20 cellular contexts compared by ENCODE assay signal in the genomic region with DNA sequence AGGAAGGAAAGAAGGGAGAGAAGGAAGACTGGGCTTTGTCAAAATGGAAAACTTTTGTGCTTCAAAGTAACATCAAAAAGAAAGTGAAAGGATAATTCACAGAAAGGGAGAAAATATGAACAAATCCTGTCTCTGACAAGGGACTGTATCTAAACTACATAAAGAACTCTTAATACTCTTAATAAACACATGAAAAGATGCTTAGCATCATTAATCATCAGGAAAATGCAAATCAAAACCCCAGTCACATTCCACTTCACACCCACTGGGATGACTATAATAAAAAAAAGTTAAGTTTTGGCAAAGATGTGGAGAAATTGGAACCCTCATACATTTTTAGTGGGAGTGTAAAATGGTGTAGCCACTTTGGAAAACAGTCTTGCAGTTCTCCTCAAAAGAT. TPM values are rescaled to one million over a fixed set of nuclear protein-coding genes. Genes with fewer than 3 reads are reported as not detected.
A peak's percentile ranks its signal among the peaks of the same experiment; 100 is the strongest.
DNase-seq lines count a peak whose midpoint lies in the region; ATAC-seq and TF ChIP-seq lines count a peak whose summit lies in the region.
"Had no signal": no experiment of that assay in that cellular context is flagged by ENCODE, and none has a peak within 500 bp of the region (broad histone marks: within the 10 kb centered on the region; RNA-seq: fewer than 3 reads in every experiment).

No MANE protein-coding gene starts in this region.

- TF ChIP-seq CTCF in lower lobe of right lung (IDR thresholded peaks at IDR 0.05) (no peak), Peyer's patch (IDR thresholded peaks at IDR 0.05) (no peak)

- H3K36me3 ChIP-seq in lower lobe of right lung (no peaks in the 10 kb centered on the region), Peyer's patch (no peaks in the 10 kb centered on the region)
- H3K36me3 ChIP-seq: stomach, upper lobe of right lung had no signal

- no peaks in the 10 kb centered on the region for H3K9me3 Mint-ChIP-seq in activated naive CD4-positive, alpha-beta T cell treated with anti-CD3 and anti-CD28 coated beads, Interleukin-2, amount 50 U/mL, for 24 hours
- H3K9me3 Mint-ChIP-seq in activated naive CD4-positive, alpha-beta T cell treated with anti-CD3 and anti-CD28 coated beads, Interleukin-2, amount 50 U/mL, for 72 hours = no peaks in the 10 kb centered on the region
- no peaks in the 10 kb centered on the region for H3K9me3 Mint-ChIP-seq in stimulated activated memory B cell treated with anti-CD40 and anti-IgM and Interleukin-4, amounts not matched to agents 10 μg/mL and 1 μg/mL and 100 μg/mL, for 72 hours
- H3K9me3 Mint-ChIP-seq: activated CD4-positive, alpha-beta T cell treated with anti-CD3 and anti-CD28 coated beads, Interleukin-2, amount 10 ng/mL, durations not matched to agents 24 days and 14 days; CD4-positive, alpha-beta T cell had no signal

- H3K27ac ChIP-seq in lower lobe of right lung (peak overlapping the region; percentile 6), Peyer's patch (no peak overlapping the region), right cardiac atrium (ENCODE audit: low read length) (no peak overlapping the region)
- H3K27ac ChIP-seq: RWPE1, upper lobe of right lung had no signal

- no peak for ATAC-seq in activated naive CD4-positive, alpha-beta T cell treated with anti-CD3 and anti-CD28 coated beads, Interleukin-2, amount 50 U/mL, for 72 hours
- no peak for ATAC-seq in lower lobe of right lung
- ATAC-seq in stimulated activated memory B cell treated with anti-CD40 and anti-IgM and Interleukin-4, amounts not matched to agents 10 μg/mL and 1 μg/mL and 100 μg/mL, for 72 hours = no peak
- no peak for ATAC-seq in right cardiac atrium
- ATAC-seq: upper lobe of right lung had no signal

- intact Hi-C loops in lower lobe of right lung (cut with DNase I) = no loop called here
- intact Hi-C loops in right cardiac atrium (cut with DNase I) = loop anchor here in 3 of 4 donors (10.0 kb wide), 3 partner anchors 247 to 413 kb away; no protein-coding TSS in a partner anchor

- no peak for TF ChIP-seq POLR2A in Peyer's patch (IDR thresholded peaks at IDR 0.05)

- H3K4me1 Mint-ChIP-seq in activated naive CD4-positive, alpha-beta T cell treated with anti-CD3 and anti-CD28 coated beads, Interleukin-2, amount 50 U/mL, for 24 hours = peaks cover 21% of the 10 kb centered on the region
- peaks cover 57% of the 10 kb centered on the region for H3K4me1 Mint-ChIP-seq in stimulated activated memory B cell treated with anti-CD40 and anti-IgM and Interleukin-4, amounts not matched to agents 10 μg/mL and 1 μg/mL and 100 μg/mL, for 72 hours

- no peak for DNase-seq in activated naive CD4-positive, alpha-beta T cell treated with anti-CD3 and anti-CD28 coated beads, Interleukin-2, amount 50 U/mL, for 72 hours (ENCODE audit: low spot score in 2 of 2)
- DNase-seq in astrocyte of the hippocampus (ENCODE audit: low read depth, low spot score) = peak; percentile 61
- DNase-seq in lower lobe of right lung = no peak
- DNase-seq in Peyer's patch = no peak
- DNase-seq in right cardiac atrium = no peak
- DNase-seq in NCI-H187 (lab: John Stamatoyannopoulos, UW) = no peak
- DNase-seq: activated CD4-positive, alpha-beta T cell treated with anti-CD3 and anti-CD28 coated beads, Interleukin-2, amount 10 ng/mL, durations not matched to agents 24 days and 14 days; CD4-positive, alpha-beta T cell; central memory CD4-positive, alpha-beta T cell; DMS79; effector memory CD4-positive, alpha-beta T cell; GOT3; islet precursor cell; NCI-H1930; NCI-H446; stomach; upper lobe of right lung had no signal

- no peaks in the 10 kb centered on the region for H3K27me3 Mint-ChIP-seq in activated naive CD4-positive, alpha-beta T cell treated with anti-CD3 and anti-CD28 coated beads, Interleukin-2, amount 50 U/mL, for 24 hours
- no peaks in the 10 kb centered on the region for H3K27me3 Mint-ChIP-seq in stimulated activated memory B cell treated with anti-CD40 and anti-IgM and Interleukin-4, amounts not matched to agents 10 μg/mL and 1 μg/mL and 100 μg/mL, for 72 hours
- H3K27me3 Mint-ChIP-seq: activated CD4-positive, alpha-beta T cell treated with anti-CD3 and anti-CD28 coated beads, Interleukin-2, amount 10 ng/mL, durations not matched to agents 24 days and 14 days; CD4-positive, alpha-beta T cell had no signal

- H3K4me3 ChIP-seq in lower lobe of right lung (no peak overlapping the region), Peyer's patch (no peak overlapping the region), right cardiac atrium (ENCODE audit: low read length) (no peak overlapping the region)
- H3K4me3 ChIP-seq: stomach, upper lobe of right lung had no signal

- H3K27ac Mint-ChIP-seq in activated naive CD4-positive, alpha-beta T cell treated with anti-CD3 and anti-CD28 coated beads, Interleukin-2, amount 50 U/mL, for 24 hours = peak overlapping the region; percentile 79
- peak overlapping the region in 1 of 2 donors; percentile 35 for H3K27ac Mint-ChIP-seq in activated naive CD4-positive, alpha-beta T cell treated with anti-CD3 and anti-CD28 coated beads, Interleukin-2, amount 50 U/mL, for 72 hours
- peak overlapping the region; percentile 90 for H3K27ac Mint-ChIP-seq in stimulated activated memory B cell treated with anti-CD40 and anti-IgM and Interleukin-4, amounts not matched to agents 10 μg/mL and 1 μg/mL and 100 μg/mL, for 72 hours
- H3K27ac Mint-ChIP-seq: activated CD4-positive, alpha-beta T cell treated with anti-CD3 and anti-CD28 coated beads, Interleukin-2, amount 10 ng/mL, durations not matched to agents 24 days and 14 days; CD4-positive, alpha-beta T cell had no signal

- H3K4me1 ChIP-seq in lower lobe of right lung (peaks cover 10% of the 10 kb centered on the region), Peyer's patch (peaks cover 0 to 20% (median 0%) of the 10 kb centered on the region in 4 donors), right cardiac atrium (ENCODE audit: control insufficient read depth, insufficient read depth, low read length) (peaks cover 2% of the 10 kb centered on the region)

- no peaks in the 10 kb centered on the region for H3K27me3 ChIP-seq in lower lobe of right lung (ENCODE audit: low read depth)
- H3K27me3 ChIP-seq in Peyer's patch = no peaks in the 10 kb centered on the region
- H3K27me3 ChIP-seq in right cardiac atrium (ENCODE audit: control insufficient read depth, insufficient read depth) = no peaks in the 10 kb centered on the region
- H3K27me3 ChIP-seq: stomach, upper lobe of right lung had no signal

- H3K36me3 Mint-ChIP-seq in activated naive CD4-positive, alpha-beta T cell treated with anti-CD3 and anti-CD28 coated beads, Interleukin-2, amount 50 U/mL, for 24 hours = no peaks in the 10 kb centered on the region
- no peaks in the 10 kb centered on the region for H3K36me3 Mint-ChIP-seq in activated naive CD4-positive, alpha-beta T cell treated with anti-CD3 and anti-CD28 coated beads, Interleukin-2, amount 50 U/mL, for 72 hours
- peaks cover 20% of the 10 kb centered on the region for H3K36me3 Mint-ChIP-seq in stimulated activated memory B cell treated with anti-CD40 and anti-IgM and Interleukin-4, amounts not matched to agents 10 μg/mL and 1 μg/mL and 100 μg/mL, for 72 hours

- H3K4me3 Mint-ChIP-seq in activated naive CD4-positive, alpha-beta T cell treated with anti-CD3 and anti-CD28 coated beads, Interleukin-2, amount 50 U/mL, for 24 hours = no peak overlapping the region
- no peak overlapping the region for H3K4me3 Mint-ChIP-seq in stimulated activated memory B cell treated with anti-CD40 and anti-IgM and Interleukin-4, amounts not matched to agents 10 μg/mL and 1 μg/mL and 100 μg/mL, for 72 hours
- H3K4me3 Mint-ChIP-seq: activated CD4-positive, alpha-beta T cell treated with anti-CD3 and anti-CD28 coated beads, Interleukin-2, amount 10 ng/mL, durations not matched to agents 24 days and 14 days; CD4-positive, alpha-beta T cell had no signal

- H3K9me3 ChIP-seq in lower lobe of right lung = no peaks in the 10 kb centered on the region
- H3K9me3 ChIP-seq in Peyer's patch = no peaks in the 10 kb centered on the region
- H3K9me3 ChIP-seq in right cardiac atrium (ENCODE audit: control insufficient read depth, low read length) = no peaks in the 10 kb centered on the region
- H3K9me3 ChIP-seq: stomach, upper lobe of right lung had no signal

RNA-seq across cellular contexts. Expression of a gene that starts 11.8 kb away (rescaled TPM):
- 10 to 100 TPM; 27.3 to 70.4 TPM for total RNA-seq in activated naive CD4-positive, alpha-beta T cell treated with anti-CD3 and anti-CD28 coated beads, Interleukin-2, amount 50 U/mL, for 72 hours
- total RNA-seq in lower lobe of right lung = 136 TPM
- total RNA-seq in Peyer's patch = 100 to 1,000 TPM in 3 of 4 donors, 10 to 100 TPM in 1; 90.4 to 227 (median 148) TPM
- 10 to 100 TPM; 62.1 to 73.0 (median 68.1) TPM for total RNA-seq in right cardiac atrium
- polyA plus RNA-seq in right cardiac atrium = 40.3 TPM
